Comparison of ENCODE assay signal across 5 cellular contexts in the genomic region with DNA sequence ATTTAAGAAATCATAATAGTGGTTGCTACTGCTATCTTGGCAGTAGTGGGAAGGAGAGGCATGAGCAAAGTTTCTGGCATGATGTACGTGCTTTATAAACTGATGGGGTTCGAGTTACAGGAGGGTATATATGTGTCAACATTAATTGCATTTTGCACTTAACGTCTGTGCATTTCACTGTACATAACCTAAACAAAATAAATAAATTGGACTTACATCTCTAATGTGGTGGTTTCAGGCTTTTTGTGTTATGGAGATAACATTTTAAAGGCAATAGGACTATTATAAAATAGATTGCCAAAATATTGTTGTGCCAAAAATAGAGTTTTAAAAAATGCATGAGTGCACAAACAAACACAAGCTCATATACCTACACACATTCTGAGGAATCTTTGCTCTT.
"Had no signal": no experiment of that assay in that cellular context is flagged by ENCODE, and none has a peak within 500 bp of the region (broad histone marks: within the 10 kb centered on the region; RNA-seq: fewer than 3 reads in every experiment).

No MANE protein-coding gene starts in this region.

- H3K4me1 Mint-ChIP-seq: GM23338, H9 had no signal

- DNase-seq: H9, HCEC 1CT, IMR-90, KG1 had no signal

- H3K9me3 Mint-ChIP-seq: H9 had no signal

- H3K27ac Mint-ChIP-seq: GM23338, H9 had no signal

- H3K4me3 Mint-ChIP-seq: GM23338, H9 had no signal
